ENCODE assay signal across 1 cellular context in the genomic region with DNA sequence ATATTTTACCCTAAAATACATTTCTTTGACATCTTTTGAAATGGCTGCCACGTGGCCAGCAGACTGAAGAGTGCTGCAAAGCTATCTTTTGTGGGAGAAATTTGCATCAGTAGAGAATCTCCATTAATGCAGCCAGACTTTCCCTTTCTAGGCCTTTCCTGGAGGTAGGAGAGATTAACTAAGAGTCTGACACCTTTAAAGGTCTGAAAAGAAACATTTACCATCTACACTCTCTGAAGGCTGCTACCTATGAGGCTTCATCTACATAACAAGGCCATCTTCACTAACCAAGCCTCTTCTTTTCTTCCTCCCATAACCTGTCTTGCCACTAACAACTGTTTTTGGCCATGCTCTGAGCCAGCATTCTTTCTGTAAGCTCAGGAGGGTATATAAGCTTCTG.
TF ChIP-seq lines count a peak whose summit lies in the region.

No MANE protein-coding gene starts in this region.

TF ChIP-seq in GM23338, 12 proteins besides CTCF, POLR2A, EP300 and RAD21 (continued from another document):
- TF ChIP-seq, protein P1, sequence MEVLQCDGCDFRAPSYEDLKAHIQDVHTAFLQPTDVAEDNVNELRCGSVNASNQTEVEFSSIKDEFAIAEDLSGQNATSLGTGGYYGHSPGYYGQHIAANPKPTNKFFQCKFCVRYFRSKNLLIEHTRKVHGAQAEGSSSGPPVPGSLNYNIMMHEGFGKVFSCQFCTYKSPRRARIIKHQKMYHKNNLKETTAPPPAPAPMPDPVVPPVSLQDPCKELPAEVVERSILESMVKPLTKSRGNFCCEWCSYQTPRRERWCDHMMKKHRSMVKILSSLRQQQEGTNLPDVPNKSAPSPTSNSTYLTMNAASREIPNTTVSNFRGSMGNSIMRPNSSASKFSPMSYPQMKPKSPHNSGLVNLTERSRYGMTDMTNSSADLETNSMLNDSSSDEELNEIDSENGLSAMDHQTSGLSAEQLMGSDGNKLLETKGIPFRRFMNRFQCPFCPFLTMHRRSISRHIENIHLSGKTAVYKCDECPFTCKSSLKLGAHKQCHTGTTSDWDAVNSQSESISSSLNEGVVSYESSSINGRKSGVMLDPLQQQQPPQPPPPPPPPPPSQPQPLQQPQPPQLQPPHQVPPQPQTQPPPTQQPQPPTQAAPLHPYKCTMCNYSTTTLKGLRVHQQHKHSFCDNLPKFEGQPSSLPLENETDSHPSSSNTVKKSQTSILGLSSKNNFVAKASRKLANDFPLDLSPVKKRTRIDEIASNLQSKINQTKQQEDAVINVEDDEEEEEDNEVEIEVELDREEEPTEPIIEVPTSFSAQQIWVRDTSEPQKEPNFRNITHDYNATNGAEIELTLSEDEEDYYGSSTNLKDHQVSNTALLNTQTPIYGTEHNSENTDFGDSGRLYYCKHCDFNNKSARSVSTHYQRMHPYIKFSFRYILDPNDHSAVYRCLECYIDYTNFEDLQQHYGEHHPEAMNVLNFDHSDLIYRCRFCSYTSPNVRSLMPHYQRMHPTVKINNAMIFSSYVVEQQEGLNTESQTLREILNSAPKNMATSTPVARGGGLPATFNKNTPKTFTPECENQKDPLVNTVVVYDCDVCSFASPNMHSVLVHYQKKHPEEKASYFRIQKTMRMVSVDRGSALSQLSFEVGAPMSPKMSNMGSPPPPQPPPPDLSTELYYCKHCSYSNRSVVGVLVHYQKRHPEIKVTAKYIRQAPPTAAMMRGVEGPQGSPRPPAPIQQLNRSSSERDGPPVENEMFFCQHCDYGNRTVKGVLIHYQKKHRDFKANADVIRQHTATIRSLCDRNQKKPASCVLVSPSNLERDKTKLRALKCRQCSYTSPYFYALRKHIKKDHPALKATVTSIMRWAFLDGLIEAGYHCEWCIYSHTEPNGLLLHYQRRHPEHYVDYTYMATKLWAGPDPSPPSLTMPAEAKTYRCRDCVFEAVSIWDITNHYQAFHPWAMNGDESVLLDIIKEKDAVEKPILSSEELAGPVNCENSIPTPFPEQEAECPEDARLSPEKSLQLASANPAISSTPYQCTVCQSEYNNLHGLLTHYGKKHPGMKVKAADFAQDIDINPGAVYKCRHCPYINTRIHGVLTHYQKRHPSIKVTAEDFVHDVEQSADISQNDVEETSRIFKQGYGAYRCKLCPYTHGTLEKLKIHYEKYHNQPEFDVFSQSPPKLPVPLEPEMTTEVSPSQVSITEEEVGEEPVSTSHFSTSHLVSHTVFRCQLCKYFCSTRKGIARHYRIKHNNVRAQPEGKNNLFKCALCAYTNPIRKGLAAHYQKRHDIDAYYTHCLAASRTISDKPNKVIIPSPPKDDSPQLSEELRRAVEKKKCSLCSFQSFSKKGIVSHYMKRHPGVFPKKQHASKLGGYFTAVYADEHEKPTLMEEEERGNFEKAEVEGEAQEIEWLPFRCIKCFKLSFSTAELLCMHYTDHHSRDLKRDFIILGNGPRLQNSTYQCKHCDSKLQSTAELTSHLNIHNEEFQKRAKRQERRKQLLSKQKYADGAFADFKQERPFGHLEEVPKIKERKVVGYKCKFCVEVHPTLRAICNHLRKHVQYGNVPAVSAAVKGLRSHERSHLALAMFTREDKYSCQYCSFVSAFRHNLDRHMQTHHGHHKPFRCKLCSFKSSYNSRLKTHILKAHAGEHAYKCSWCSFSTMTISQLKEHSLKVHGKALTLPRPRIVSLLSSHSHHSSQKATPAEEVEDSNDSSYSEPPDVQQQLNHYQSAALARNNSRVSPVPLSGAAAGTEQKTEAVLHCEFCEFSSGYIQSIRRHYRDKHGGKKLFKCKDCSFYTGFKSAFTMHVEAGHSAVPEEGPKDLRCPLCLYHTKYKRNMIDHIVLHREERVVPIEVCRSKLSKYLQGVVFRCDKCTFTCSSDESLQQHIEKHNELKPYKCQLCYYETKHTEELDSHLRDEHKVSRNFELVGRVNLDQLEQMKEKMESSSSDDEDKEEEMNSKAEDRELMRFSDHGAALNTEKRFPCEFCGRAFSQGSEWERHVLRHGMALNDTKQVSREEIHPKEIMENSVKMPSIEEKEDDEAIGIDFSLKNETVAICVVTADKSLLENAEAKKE (CRISPR knock-in tag; IDR thresholded peaks at IDR 0.05), result peak; percentile 97
- TF ChIP-seq, protein P2, sequence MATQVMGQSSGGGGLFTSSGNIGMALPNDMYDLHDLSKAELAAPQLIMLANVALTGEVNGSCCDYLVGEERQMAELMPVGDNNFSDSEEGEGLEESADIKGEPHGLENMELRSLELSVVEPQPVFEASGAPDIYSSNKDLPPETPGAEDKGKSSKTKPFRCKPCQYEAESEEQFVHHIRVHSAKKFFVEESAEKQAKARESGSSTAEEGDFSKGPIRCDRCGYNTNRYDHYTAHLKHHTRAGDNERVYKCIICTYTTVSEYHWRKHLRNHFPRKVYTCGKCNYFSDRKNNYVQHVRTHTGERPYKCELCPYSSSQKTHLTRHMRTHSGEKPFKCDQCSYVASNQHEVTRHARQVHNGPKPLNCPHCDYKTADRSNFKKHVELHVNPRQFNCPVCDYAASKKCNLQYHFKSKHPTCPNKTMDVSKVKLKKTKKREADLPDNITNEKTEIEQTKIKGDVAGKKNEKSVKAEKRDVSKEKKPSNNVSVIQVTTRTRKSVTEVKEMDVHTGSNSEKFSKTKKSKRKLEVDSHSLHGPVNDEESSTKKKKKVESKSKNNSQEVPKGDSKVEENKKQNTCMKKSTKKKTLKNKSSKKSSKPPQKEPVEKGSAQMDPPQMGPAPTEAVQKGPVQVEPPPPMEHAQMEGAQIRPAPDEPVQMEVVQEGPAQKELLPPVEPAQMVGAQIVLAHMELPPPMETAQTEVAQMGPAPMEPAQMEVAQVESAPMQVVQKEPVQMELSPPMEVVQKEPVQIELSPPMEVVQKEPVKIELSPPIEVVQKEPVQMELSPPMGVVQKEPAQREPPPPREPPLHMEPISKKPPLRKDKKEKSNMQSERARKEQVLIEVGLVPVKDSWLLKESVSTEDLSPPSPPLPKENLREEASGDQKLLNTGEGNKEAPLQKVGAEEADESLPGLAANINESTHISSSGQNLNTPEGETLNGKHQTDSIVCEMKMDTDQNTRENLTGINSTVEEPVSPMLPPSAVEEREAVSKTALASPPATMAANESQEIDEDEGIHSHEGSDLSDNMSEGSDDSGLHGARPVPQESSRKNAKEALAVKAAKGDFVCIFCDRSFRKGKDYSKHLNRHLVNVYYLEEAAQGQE (IDR thresholded peaks at IDR 0.05; ENCODE audit: unreplicated experiment), result no peak
- no peak for TF ChIP-seq EZH2phosphoT487 (IDR thresholded peaks at IDR 0.05; ENCODE audit: unreplicated experiment)
